In the genomic region with DNA sequence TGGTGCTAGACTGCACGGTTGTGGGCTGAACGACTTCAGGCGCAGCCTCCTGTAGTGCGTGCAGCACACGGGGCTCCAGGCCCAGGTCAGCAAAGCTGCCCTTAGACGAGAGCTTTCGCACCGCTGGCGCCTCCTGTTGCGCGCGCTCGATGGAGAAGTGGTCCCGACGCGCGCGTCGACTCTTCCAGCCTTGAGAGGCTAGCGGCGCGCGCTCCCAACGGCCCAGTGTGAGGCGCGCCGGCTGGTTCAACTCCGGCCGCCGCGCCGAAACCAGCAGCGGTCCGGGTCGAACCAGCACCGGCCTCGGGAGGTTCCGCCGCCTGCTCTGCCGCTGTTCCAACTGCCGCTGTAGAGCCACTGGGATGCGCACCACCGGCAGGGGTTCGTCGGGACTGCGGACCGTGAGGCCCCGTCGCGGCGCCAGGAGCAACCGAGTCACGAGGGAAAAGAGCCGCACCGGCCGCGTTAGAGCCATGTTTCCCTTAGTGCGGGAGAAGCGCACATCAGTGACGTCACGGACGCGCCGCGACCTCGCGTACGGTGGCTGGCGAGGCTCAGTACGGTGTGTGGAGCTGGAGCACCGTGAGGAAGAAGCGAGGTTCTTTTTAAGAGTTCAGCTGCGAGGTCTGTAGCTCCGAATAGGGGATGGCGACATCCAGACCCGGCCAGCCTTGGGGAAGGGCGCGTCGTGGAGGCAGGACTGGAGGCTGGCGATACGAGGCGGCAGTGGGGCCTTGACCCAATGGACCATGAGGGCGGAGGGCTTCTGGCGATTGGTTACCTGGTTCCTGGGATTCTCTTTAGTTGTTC, we compare ENCODE assay signal across 8 cellular contexts. TPM values are rescaled to one million over a fixed set of nuclear protein-coding genes. Genes with fewer than 3 reads are reported as not detected.
DNase-seq lines count a peak whose midpoint lies in the region; ATAC-seq and TF ChIP-seq lines count a peak whose summit lies in the region.

TSS of gene DDX28 (minus strand) at position 505 of the 810 bp plus-strand sequence. CDS start at position 475, 30 bp downstream.
TSS of gene DUS2 (plus strand) at position 557 of the 810 bp plus-strand sequence. CDS start 14,740 bp downstream, outside the sequence.

- no peak for TF ChIP-seq RAD21 in Ishikawa (IDR thresholded peaks at IDR 0.05; ENCODE audit: low read depth)

- no peak for TF ChIP-seq EP300 in Ishikawa (IDR thresholded peaks at IDR 0.05; ENCODE audit: borderline replicate concordance)

- no peaks in the 10 kb centered on the region for H3K9me3 ChIP-seq in mucosa of rectum (ENCODE audit: control insufficient read depth in 2 of 2, low read length in 2 of 2)

- ATAC-seq in GM21528 (IDR thresholded peaks at IDR 0.05; ENCODE audit: low FRiP score, unreplicated experiment) = peak; percentile 78

- peak within 1 kb of the TSS; percentile 89 to 99 for H3K4me3 ChIP-seq in mucosa of rectum (ENCODE audit: low read length in 2 of 2)

- peaks cover 2 to 15% of the 10 kb centered on the region in 2 donors for H3K36me3 ChIP-seq in mucosa of rectum (ENCODE audit: control insufficient read depth in 2 of 2, insufficient read depth in 2 of 2, low read length in 2 of 2)

- H3K27ac ChIP-seq in mucosa of rectum (ENCODE audit: low read depth in 2 of 2, low read length in 2 of 2) = peak within 1 kb of the TSS; percentile 71 to 83

- H3K4me1 ChIP-seq in mucosa of rectum (ENCODE audit: control insufficient read depth in 2 of 2, insufficient read depth in 2 of 2, low read length in 2 of 2) = peaks cover 15 to 16% of the 10 kb centered on the region in 2 donors

- DNase-seq in DMS 273 treated with DMSO at 0.1 percent for 48 hours (lab: John Stamatoyannopoulos, UW) = peak; percentile 80
- DNase-seq in activated T-cell treated with anti-CD3 and anti-CD28 coated beads, Interleukin-2, amount 50 U/mL, for 1 hour = peak; percentile 97
- peak; percentile 96 to 98 for DNase-seq in erythroblast (lab: John Stamatoyannopoulos, UW)
- peak; percentile 90 for DNase-seq in stimulated activated CD8-positive, alpha-beta memory T cell treated with anti-CD3 and anti-CD28 coated beads, Interleukin-4, amount 100 ng/mL, for 24 hours (ENCODE audit: low read depth)

- no peaks in the 10 kb centered on the region for H3K27me3 ChIP-seq in mucosa of rectum (ENCODE audit: control insufficient read depth in 2 of 2, insufficient read depth in 2 of 2, low read length in 2 of 2)

- TF ChIP-seq POLR2A in erythroblast (IDR thresholded peaks at IDR 0.05; ENCODE audit: low read length) = peak; percentile 90

- peak within 1 kb of the TSS; percentile 87 to 96 for H3K9ac ChIP-seq in mucosa of rectum (ENCODE audit: low read depth in 1 of 2, low read length in 2 of 2)

TF ChIP-seq in Ishikawa, 13 proteins besides CTCF, POLR2A, EP300 and RAD21 (continues in another document):
- TF ChIP-seq CEBPB (IDR thresholded peaks at IDR 0.05) = no peak
- TF ChIP-seq TEAD4 (IDR thresholded peaks at IDR 0.05) = no peak
- TF ChIP-seq TAF1 (IDR thresholded peaks at IDR 0.05; ENCODE audit: low read depth) = peak; percentile 93
- TF ChIP-seq YY1 (IDR thresholded peaks at IDR 0.05; ENCODE audit: low read depth) = peak; percentile 91
- TF ChIP-seq, protein P1, sequence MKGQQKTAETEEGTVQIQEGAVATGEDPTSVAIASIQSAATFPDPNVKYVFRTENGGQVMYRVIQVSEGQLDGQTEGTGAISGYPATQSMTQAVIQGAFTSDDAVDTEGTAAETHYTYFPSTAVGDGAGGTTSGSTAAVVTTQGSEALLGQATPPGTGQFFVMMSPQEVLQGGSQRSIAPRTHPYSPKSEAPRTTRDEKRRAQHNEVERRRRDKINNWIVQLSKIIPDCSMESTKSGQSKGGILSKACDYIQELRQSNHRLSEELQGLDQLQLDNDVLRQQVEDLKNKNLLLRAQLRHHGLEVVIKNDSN (IDR thresholded peaks at IDR 0.05) = peak; percentile 54
- TF ChIP-seq NFIC (IDR thresholded peaks at IDR 0.05) = no peak
- peak; percentile 66 for TF ChIP-seq TCF12 (IDR thresholded peaks at IDR 0.05; ENCODE audit: low read depth)
- TF ChIP-seq, protein P2, sequence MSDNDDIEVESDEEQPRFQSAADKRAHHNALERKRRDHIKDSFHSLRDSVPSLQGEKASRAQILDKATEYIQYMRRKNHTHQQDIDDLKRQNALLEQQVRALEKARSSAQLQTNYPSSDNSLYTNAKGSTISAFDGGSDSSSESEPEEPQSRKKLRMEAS (IDR thresholded peaks at IDR 0.05) = peak; percentile 97
- no peak for TF ChIP-seq EGR1 (IDR thresholded peaks at IDR 0.05)
- TF ChIP-seq ZBTB7A (IDR thresholded peaks at IDR 0.05; ENCODE audit: low read depth) = no peak; the same call in 1 of the 2 replicates
- peak; percentile 94 for TF ChIP-seq CREB1 (IDR thresholded peaks at IDR 0.05; ENCODE audit: low read depth)
- TF ChIP-seq FOXM1 (IDR thresholded peaks at IDR 0.05; ENCODE audit: borderline replicate concordance, low read depth) = no peak

TF ChIP-seq in PFSK-1, 5 proteins besides CTCF, POLR2A, EP300 and RAD21:
- TF ChIP-seq POLR2AphosphoS5 (IDR thresholded peaks at IDR 0.05; ENCODE audit: low read depth, low read length) (peak; percentile 80), TAF1 (IDR thresholded peaks at IDR 0.05; ENCODE audit: borderline replicate concordance, insufficient read depth, low read length) (peak; percentile 79; the same call in 1 of the 2 replicates), FOXP2 (optimal IDR thresholded peaks at IDR 0.05; ENCODE audit: borderline replicate concordance, extremely low read depth, extremely low read length, insufficient read depth) (peak; percentile 80), SIN3A (IDR thresholded peaks at IDR 0.05; ENCODE audit: borderline replicate concordance, insufficient read depth, low read length) (peak; percentile 87; the same call in 1 of the 2 replicates)
- TF ChIP-seq, protein P3, sequence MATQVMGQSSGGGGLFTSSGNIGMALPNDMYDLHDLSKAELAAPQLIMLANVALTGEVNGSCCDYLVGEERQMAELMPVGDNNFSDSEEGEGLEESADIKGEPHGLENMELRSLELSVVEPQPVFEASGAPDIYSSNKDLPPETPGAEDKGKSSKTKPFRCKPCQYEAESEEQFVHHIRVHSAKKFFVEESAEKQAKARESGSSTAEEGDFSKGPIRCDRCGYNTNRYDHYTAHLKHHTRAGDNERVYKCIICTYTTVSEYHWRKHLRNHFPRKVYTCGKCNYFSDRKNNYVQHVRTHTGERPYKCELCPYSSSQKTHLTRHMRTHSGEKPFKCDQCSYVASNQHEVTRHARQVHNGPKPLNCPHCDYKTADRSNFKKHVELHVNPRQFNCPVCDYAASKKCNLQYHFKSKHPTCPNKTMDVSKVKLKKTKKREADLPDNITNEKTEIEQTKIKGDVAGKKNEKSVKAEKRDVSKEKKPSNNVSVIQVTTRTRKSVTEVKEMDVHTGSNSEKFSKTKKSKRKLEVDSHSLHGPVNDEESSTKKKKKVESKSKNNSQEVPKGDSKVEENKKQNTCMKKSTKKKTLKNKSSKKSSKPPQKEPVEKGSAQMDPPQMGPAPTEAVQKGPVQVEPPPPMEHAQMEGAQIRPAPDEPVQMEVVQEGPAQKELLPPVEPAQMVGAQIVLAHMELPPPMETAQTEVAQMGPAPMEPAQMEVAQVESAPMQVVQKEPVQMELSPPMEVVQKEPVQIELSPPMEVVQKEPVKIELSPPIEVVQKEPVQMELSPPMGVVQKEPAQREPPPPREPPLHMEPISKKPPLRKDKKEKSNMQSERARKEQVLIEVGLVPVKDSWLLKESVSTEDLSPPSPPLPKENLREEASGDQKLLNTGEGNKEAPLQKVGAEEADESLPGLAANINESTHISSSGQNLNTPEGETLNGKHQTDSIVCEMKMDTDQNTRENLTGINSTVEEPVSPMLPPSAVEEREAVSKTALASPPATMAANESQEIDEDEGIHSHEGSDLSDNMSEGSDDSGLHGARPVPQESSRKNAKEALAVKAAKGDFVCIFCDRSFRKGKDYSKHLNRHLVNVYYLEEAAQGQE (IDR thresholded peaks at IDR 0.05; ENCODE audit: insufficient read depth in 1 of 2, low read depth in 2 of 2, low read length in 2 of 2) = 0 out of 4 replicates have a peak, but pooled peaks have one; percentile 27 to 33

RNA-seq across cellular contexts. Expression of gene DDX28, which starts in this region (rescaled TPM):
- polyA plus RNA-seq in PFSK-1 (2012; ENCODE audit: insufficient read length, low read depth) = 12.0 TPM

RNA-seq across cellular contexts. Expression of gene DUS2, which starts in this region (rescaled TPM):
- 12.2 TPM for polyA plus RNA-seq in PFSK-1 (2012; ENCODE audit: insufficient read length, low read depth)

Comparison
In these comparisons a context has a peak if more than half of its experiments do, and no peak if none do; other contexts are left out.
1. Peak in every context shown above with its lines: DNase-seq, ATAC-seq, H3K4me3 ChIP-seq and H3K27ac ChIP-seq.